Comparison of ENCODE assay signal across 1 cellular context in genomic region chr6:56659721-56660373, GRCh38.
TF ChIP-seq lines count a peak whose summit lies in the region.

No MANE protein-coding gene starts in this region.

TF ChIP-seq in GM12878, 131 proteins besides CTCF, POLR2A, EP300 and RAD21 (continued from another document):
- no peak for TF ChIP-seq ZNF592 (IDR thresholded peaks at IDR 0.05)
- TF ChIP-seq IKZF2 (IDR thresholded peaks at IDR 0.05) = 0 out of 4 replicates have a peak, but pooled peaks of 1 of the 2 experiments have one; percentile 22
- TF ChIP-seq NR2F1 (conservative IDR thresholded peaks at IDR 0.05) = no peak
- no peak for TF ChIP-seq NR2C2 (IDR thresholded peaks at IDR 0.05; ENCODE audit: borderline replicate concordance, control insufficient read depth, insufficient read length, low read depth)
- TF ChIP-seq HDGF (IDR thresholded peaks at IDR 0.05) = 0 out of 2 replicates have a peak, but pooled peaks have one; percentile 27
- no peak for TF ChIP-seq SREBF1 (IDR thresholded peaks at IDR 0.05; ENCODE audit: low read length)
- TF ChIP-seq MTA2 (IDR thresholded peaks at IDR 0.05; ENCODE audit: low read depth) = peak; percentile 56; the same call in 1 of the 2 replicates
- no peak for TF ChIP-seq NRF1 (conservative IDR thresholded peaks at IDR 0.05; ENCODE audit: low read depth, low read length)
- 0 out of 2 replicates have a peak, but pooled peaks have one; percentile 43 for TF ChIP-seq NBN (IDR thresholded peaks at IDR 0.05)
- no peak for TF ChIP-seq DPF2 (IDR thresholded peaks at IDR 0.05)
- peak; percentile 70; the same call in 1 of the 2 replicates for TF ChIP-seq MXI1 (IDR thresholded peaks at IDR 0.05; ENCODE audit: low read depth, low read length)
- no peak for TF ChIP-seq TAF1 (IDR thresholded peaks at IDR 0.05; ENCODE audit: borderline replicate concordance, low read depth, low read length)
- no peak for TF ChIP-seq TCF3 (IDR thresholded peaks at IDR 0.05; ENCODE audit: borderline replicate concordance, insufficient read depth, low read depth, low read length)
- TF ChIP-seq MAX (IDR thresholded peaks at IDR 0.05; ENCODE audit: low read depth, low read length) = peak; percentile 38; the same call in 1 of the 2 replicates
- peak; percentile 9; the same call in 1 of the 2 replicates for TF ChIP-seq RUNX3 (IDR thresholded peaks at IDR 0.05; ENCODE audit: low read length)
- peak; percentile 37; the same call in 1 of the 2 replicates for TF ChIP-seq ATF7 (IDR thresholded peaks at IDR 0.05; ENCODE audit: low read depth)
- TF ChIP-seq ETV6 (conservative IDR thresholded peaks at IDR 0.05 in 1 of 2, IDR thresholded peaks at IDR 0.05 in 1 of 2; ENCODE audit: borderline replicate concordance in 1 of 2, low read depth in 1 of 2) = 0 out of 4 replicates have a peak, but pooled peaks of 1 of the 2 experiments have one; percentile 22
- no peak for TF ChIP-seq E4F1 (IDR thresholded peaks at IDR 0.05; ENCODE audit: borderline replicate concordance, partially characterized antibody)
- TF ChIP-seq PRDM15 (CRISPR knock-in tag; IDR thresholded peaks at IDR 0.05) = no peak
- no peak for TF ChIP-seq ZBED1 (IDR thresholded peaks at IDR 0.05; ENCODE audit: borderline replicate concordance)
- TF ChIP-seq BCL3 (IDR thresholded peaks at IDR 0.05; ENCODE audit: borderline replicate concordance, insufficient read depth, low read depth, low read length, poor library complexity, severe bottlenecking) = no peak
- TF ChIP-seq ZNF24 (IDR thresholded peaks at IDR 0.05) = no peak
- peak; percentile 39 for TF ChIP-seq SKIL (IDR thresholded peaks at IDR 0.05; ENCODE audit: low read depth, poor library complexity, severe bottlenecking)
- no peak for TF ChIP-seq POLR2AphosphoS5 (IDR thresholded peaks at IDR 0.05; ENCODE audit: low read length)
- TF ChIP-seq SMAD5 (IDR thresholded peaks at IDR 0.05; ENCODE audit: low read depth) = no peak
- TF ChIP-seq E2F8 (IDR thresholded peaks at IDR 0.05; ENCODE audit: low read depth, partially characterized antibody) = no peak
- TF ChIP-seq CREB1 (IDR thresholded peaks at IDR 0.05; ENCODE audit: low read depth) = no peak
- TF ChIP-seq ZNF622 (IDR thresholded peaks at IDR 0.05) = no peak
- peak; percentile 53 for TF ChIP-seq ZNF687 (IDR thresholded peaks at IDR 0.05)
- TF ChIP-seq CHD4 (IDR thresholded peaks at IDR 0.05) = no peak
- no peak for TF ChIP-seq KLF5 (IDR thresholded peaks at IDR 0.05; ENCODE audit: partially characterized antibody)
- TF ChIP-seq MYB (IDR thresholded peaks at IDR 0.05; ENCODE audit: borderline replicate concordance, low read depth, low read length) = no peak
